In genomic region chr5:97751556-97751955, GRCh38 we compare ENCODE assay signal across 29 cellular contexts.
"Had no signal": no experiment of that assay in that cellular context is flagged by ENCODE, and none has a peak within 500 bp of the region (broad histone marks: within the 10 kb centered on the region; RNA-seq: fewer than 3 reads in every experiment).

No MANE protein-coding gene starts in this region.

- H3K4me1 ChIP-seq: adrenal gland, body of pancreas, colonic mucosa, esophagus squamous epithelium, foreskin keratinocyte, gastrocnemius medialis had no signal

- DNase-seq: activated CD4-positive, alpha-beta memory T cell treated with anti-CD3 and anti-CD28 coated beads for 36 hours; activated CD4-positive, alpha-beta T cell treated with anti-CD3 and anti-CD28 coated beads for 36 hours; activated CD4-positive, alpha-beta T cell treated with anti-CD3 and anti-CD28 coated beads, Interleukin-2, amount 10 ng/mL, durations not matched to agents 24 days and 14 days; activated CD4-positive, CD25-positive, alpha-beta regulatory T cell; activated CD4-positive, CD25-positive, alpha-beta regulatory T cell treated with anti-CD3 and anti-CD28 coated beads, Interleukin-2, amount 50 U/mL, for 72 hours; activated CD8-positive, alpha-beta memory T cell treated with anti-CD3 and anti-CD28 coated beads, Interleukin-2, amount 10 ng/mL, durations not matched to agents 7 days and 5 days; activated CD8-positive, alpha-beta memory T cell treated with anti-CD3 and anti-CD28 coated beads, Interleukin-2, amount 50 U/mL, for 4 hours; activated CD8-positive, alpha-beta T cell treated with anti-CD3 and anti-CD28 coated beads, Interleukin-2, amount 10 ng/mL, durations not matched to agents 7 days and 5 days; activated effector memory CD4-positive, alpha-beta T cell treated with anti-CD3 and anti-CD28 coated beads, Interleukin-2, amount 50 U/mL, for 16 hours; activated naive CD4-positive, alpha-beta T cell treated with anti-CD3 and anti-CD28 coated beads for 36 hours; activated naive CD8-positive, alpha-beta T cell treated with anti-CD3 and anti-CD28 coated beads for 36 hours; activated naive CD8-positive, alpha-beta T cell treated with anti-CD3 and anti-CD28 coated beads, Interleukin-2, amount 50 U/mL, for 24 hours; activated T-cell treated with anti-CD3 and anti-CD28 coated beads, Interleukin-2, amount 50 U/mL, for 1 hour; activated T-cell treated with anti-CD3 and anti-CD28 coated beads, Interleukin-2, amount 50 U/mL, for 48 hours; adrenal gland; amygdala; aorta; body of pancreas; central memory CD4-positive, alpha-beta T cell; cerebellar nuclear complex; colonic mucosa; effector CD8-positive, alpha-beta T cell; esophagus squamous epithelium; foreskin keratinocyte; gastrocnemius medialis; glutamatergic neuron; heart left ventricle; T-helper 2 cell had no signal

- H3K27me3 ChIP-seq: adrenal gland, body of pancreas, colonic mucosa, esophagus squamous epithelium, foreskin keratinocyte, gastrocnemius medialis, heart left ventricle had no signal

- H3K9me3 ChIP-seq: adrenal gland, body of pancreas, colonic mucosa, esophagus squamous epithelium, gastrocnemius medialis had no signal

- H3K36me3 ChIP-seq: adrenal gland, colonic mucosa, esophagus squamous epithelium, gastrocnemius medialis, heart left ventricle had no signal

- ATAC-seq: activated CD4-positive, alpha-beta T cell treated with anti-CD3 and anti-CD28 coated beads for 36 hours; activated CD8-positive, alpha-beta memory T cell treated with anti-CD3 and anti-CD28 coated beads, Interleukin-2, amount 10 ng/mL, durations not matched to agents 7 days and 5 days; activated CD8-positive, alpha-beta T cell treated with anti-CD3 and anti-CD28 coated beads, Interleukin-2, amount 10 ng/mL, durations not matched to agents 7 days and 5 days; activated naive CD8-positive, alpha-beta T cell treated with anti-CD3 and anti-CD28 coated beads, Interleukin-2, amount 50 U/mL, for 24 hours; body of pancreas; foreskin keratinocyte; gastrocnemius medialis had no signal

- H3K27ac ChIP-seq: adrenal gland, body of pancreas, colonic mucosa, epithelial cell of prostate, esophagus squamous epithelium, foreskin keratinocyte, gastrocnemius medialis had no signal

- H3K4me3 ChIP-seq: adrenal gland, body of pancreas, colonic mucosa, esophagus squamous epithelium, gastrocnemius medialis, heart left ventricle had no signal
